In genomic region chr7:99324559-99324958, GRCh38 we compare ENCODE assay signal across 11 cellular contexts. TPM values are rescaled to one million over a fixed set of nuclear protein-coding genes. Genes with fewer than 3 reads are reported as not detected.
DNase-seq lines count a peak whose midpoint lies in the region; ATAC-seq and TF ChIP-seq lines count a peak whose summit lies in the region.
"Had no signal": no experiment of that assay in that cellular context is flagged by ENCODE, and none has a peak within 500 bp of the region (broad histone marks: within the 10 kb centered on the region; RNA-seq: fewer than 3 reads in every experiment).

No MANE protein-coding gene starts in this region.

- H4K91ac ChIP-seq in IMR-90 (ENCODE audit: insufficient read depth, low read depth, low read length): no peak overlapping the region

- no peak overlapping the region for H3K27ac ChIP-seq in CD4-positive, alpha-beta T cell (ENCODE audit: low read depth, low read length)
- no peak overlapping the region for H3K27ac ChIP-seq in IMR-90 (ENCODE audit: insufficient read depth, low read length)

- peaks cover 15% of the 10 kb centered on the region; the same call in 1 of the 2 replicates for H4K20me1 ChIP-seq in IMR-90 (ENCODE audit: insufficient read depth, low read length)

- H3K18ac ChIP-seq in IMR-90 (ENCODE audit: low read depth, low read length): no peak overlapping the region

- in situ Hi-C loops in IMR-90 (cut with MboI; ENCODE audit: low sequenced_read_pairs): no loop called here

- peak overlapping the region; percentile 84 to 100; a peak in 2 of 4 replicates for H4K8ac ChIP-seq in IMR-90 (ENCODE audit: low read depth in 2 of 2, low read length in 2 of 2)

- 0 out of 2 replicates have a peak, but pooled peaks cover 2% of the 10 kb centered on the region for H3K4me1 ChIP-seq in IMR-90 (ENCODE audit: control insufficient read depth, insufficient read depth, low read length)
- peaks cover 22% of the 10 kb centered on the region for H3K4me1 ChIP-seq in adipocyte (ENCODE audit: control insufficient read depth, insufficient read depth, low read length)

- no peak overlapping the region for H2AK9ac ChIP-seq in IMR-90 (replicated peaks; ENCODE audit: low read depth, low read length, poor library complexity)

- peak overlapping the region; percentile 53; the same call in 1 of the 2 replicates for H2AK5ac ChIP-seq in IMR-90 (ENCODE audit: low read depth, low read length)

- H3K4me3 ChIP-seq in IMR-90 (ENCODE audit: insufficient read depth, low read depth, low read length) (no peak overlapping the region), adipocyte (ENCODE audit: low read length) (peak overlapping the region; percentile 99)

- 0 out of 2 replicates have a peak, but pooled peaks cover 3% of the 10 kb centered on the region for H3K9me1 ChIP-seq in IMR-90 (ENCODE audit: insufficient read depth, low read length)

- no peak for DNase-seq in CD4-positive, alpha-beta T cell
- DNase-seq in IMR-90 (no peak), adipocyte (ENCODE audit: low read depth) (no peak), mesothelial cell of epicardium (ENCODE audit: low spot score in 2 of 2, unreplicated experiment in 2 of 2) (no peak), AG08395 (ENCODE audit: low spot score) (no peak), NCI-H2227 (lab: John Stamatoyannopoulos, UW; ENCODE audit: unreplicated experiment) (no peak), nucleus accumbens (lab: John Stamatoyannopoulos, UW) (no peak), cerebellar cortex (ENCODE audit: low spot score) (no peak)
- DNase-seq: islet precursor cell, NCI-H2227 treated with DMSO at 0.1 percent for 48 hours had no signal

- no peak overlapping the region for H3K14ac ChIP-seq in IMR-90 (replicated peaks; ENCODE audit: low read depth, low read length)

- H3K4ac ChIP-seq in IMR-90 (ENCODE audit: low read depth, low read length): no peak overlapping the region

- H3K36me3 Mint-ChIP-seq in CD4-positive, alpha-beta T cell (ENCODE audit: low read depth): peaks cover 16% of the 10 kb centered on the region
- H3K36me3 Mint-ChIP-seq in mesothelial cell of epicardium: no peaks in the 10 kb centered on the region

- H3K9ac ChIP-seq in IMR-90 (ENCODE audit: low read depth, low read length) (no peak overlapping the region), adipocyte (ENCODE audit: low read length) (peak overlapping the region; percentile 99)

- intact Hi-C loops in CD4-positive, alpha-beta T cell (cut with DNase I, micrococcal nuclease): loop anchor here (10.0 kb wide), 3 partner anchors 80 to 440 kb away; partner anchors contain the start of genes BUD31 (in 1 of the 2), FAM200A (in 1 of the 2), PDAP1 (in 1 of the 2) and ZNF655 (in 1 of the 2)
- intact Hi-C loops in IMR-90 (cut with micrococcal nuclease): no loop called here

- H3K36me3 ChIP-seq in IMR-90 (ENCODE audit: control insufficient read depth, insufficient read depth, low read length): no peaks in the 10 kb centered on the region
- no peaks in the 10 kb centered on the region for H3K36me3 ChIP-seq in adipocyte (ENCODE audit: control insufficient read depth, insufficient read depth, low read length, severe bottlenecking)
- H3K36me3 ChIP-seq: thoracic aorta had no signal

- CTCF ChIA-PET in CD4-positive, alpha-beta T cell (lab: Charles Lee): no interaction called here
- CTCF ChIA-PET in IMR-90 (lab: Yijun Ruan, JAX): interaction anchor here (1.0 kb wide), 1 partner anchor 37 kb away, joined by 4 read pairs; no protein-coding TSS in a partner anchor

- H2BK15ac ChIP-seq in IMR-90 (ENCODE audit: low read depth, low read length): no peak overlapping the region

- no peak overlapping the region for H2BK120ac ChIP-seq in IMR-90 (ENCODE audit: low read depth, low read length)

- no peak overlapping the region for H2BK5ac ChIP-seq in IMR-90 (ENCODE audit: low read depth, low read length, poor library complexity, severe bottlenecking)

- dilution Hi-C loops in IMR-90 (cut with HindIII; ENCODE audit: low sequenced_read_pairs, unreplicated experiment): no loop called here

- peaks cover 9 to 28% of the 10 kb centered on the region in 2 experiments; a peak in 3 of 4 replicates for H3K79me1 ChIP-seq in IMR-90 (ENCODE audit: low read depth in 1 of 2, low read length in 2 of 2)

- peaks cover 30% of the 10 kb centered on the region for H3K4me1 Mint-ChIP-seq in CD4-positive, alpha-beta T cell (ENCODE audit: low read depth)
- peaks cover 15% of the 10 kb centered on the region for H3K4me1 Mint-ChIP-seq in mesothelial cell of epicardium

- WGBS in IMR-90 (ENCODE audit: extremely low coverage in 2 of 2, insufficient read length in 1 of 2), 2 experiments: 100% methylated on average over 3 of the region's 14 CpGs; no CpG with 5 or more reads in 1 of the 2 experiments

- H3K27me3 ChIP-seq in CD4-positive, alpha-beta T cell (ENCODE audit: control insufficient read depth, insufficient read depth, low read length): no peaks in the 10 kb centered on the region
- H3K27me3 ChIP-seq in IMR-90 (ENCODE audit: control insufficient read depth, insufficient read depth, low read length): no peaks in the 10 kb centered on the region
- H3K27me3 ChIP-seq in adipocyte (replicated peaks; ENCODE audit: control insufficient read depth, insufficient read depth, low read length): no peaks in the 10 kb centered on the region

- ATAC-seq in CD4-positive, alpha-beta T cell (ENCODE audit: poor library complexity): no peak
- no peak for ATAC-seq in IMR-90 (ENCODE audit: low read depth)

- POLR2A ChIA-PET in CD4-positive, alpha-beta T cell (lab: Charles Lee): interaction anchor here (1.3 kb wide), 1 partner anchor 175 kb away, joined by 4 read pairs; the partner anchor contains the start of gene ZNF394
- POLR2A ChIA-PET in IMR-90 (lab: Charles Lee; ENCODE audit: unreplicated experiment): no interaction called here

- no peaks in the 10 kb centered on the region for H3K27me3 Mint-ChIP-seq in CD4-positive, alpha-beta T cell
- H3K27me3 Mint-ChIP-seq in mesothelial cell of epicardium (ENCODE audit: low read depth): no peaks in the 10 kb centered on the region

- no peak overlapping the region for H3K56ac ChIP-seq in IMR-90 (ENCODE audit: extremely low read depth, insufficient read depth, low read length)

- no peak for TF ChIP-seq POLR2A in IMR-90 (IDR thresholded peaks at IDR 0.05; ENCODE audit: low read depth, low read length)

- TF ChIP-seq CTCF in CD4-positive, alpha-beta T cell (IDR thresholded peaks at IDR 0.05): no peak
- TF ChIP-seq CTCF in IMR-90 (conservative IDR thresholded peaks at IDR 0.05; ENCODE audit: low read depth, low read length): no peak
- TF ChIP-seq CTCF in mesothelial cell of epicardium (IDR thresholded peaks at IDR 0.05; ENCODE audit: unreplicated experiment): no peak

- peak overlapping the region; percentile 94 for H3K4me3 Mint-ChIP-seq in CD4-positive, alpha-beta T cell
- peak overlapping the region; percentile 78 for H3K4me3 Mint-ChIP-seq in mesothelial cell of epicardium

- TF ChIP-seq RAD21 in IMR-90 (IDR thresholded peaks at IDR 0.05; ENCODE audit: low read length): no peak

- peak overlapping the region; percentile 77; the same call in 1 of the 2 replicates for H3K4me2 ChIP-seq in IMR-90 (ENCODE audit: low read depth, low read length)

- peak overlapping the region; percentile 85 for H3K27ac Mint-ChIP-seq in CD4-positive, alpha-beta T cell
- no peak overlapping the region for H3K27ac Mint-ChIP-seq in mesothelial cell of epicardium

- H2BK20ac ChIP-seq in IMR-90 (ENCODE audit: low read depth, low read length): no peak overlapping the region

- H3K9me3 ChIP-seq in CD4-positive, alpha-beta T cell (ENCODE audit: control insufficient read depth, low read length): no peaks in the 10 kb centered on the region
- H3K9me3 ChIP-seq in IMR-90 (ENCODE audit: control insufficient read depth, insufficient read depth, low read length): no peaks in the 10 kb centered on the region
- no peaks in the 10 kb centered on the region for H3K9me3 ChIP-seq in adipocyte (ENCODE audit: control insufficient read depth, low read length)
- H3K9me3 ChIP-seq: thoracic aorta had no signal

- no peak overlapping the region for H2AFZ ChIP-seq in IMR-90 (replicated peaks; ENCODE audit: low read length, poor library complexity)

- no peak overlapping the region for H3K23ac ChIP-seq in IMR-90 (ENCODE audit: low read depth, low read length)

- BruUV-seq in IMR-90 (replicated peaks; lab: Mats Ljungman, UMichigan): no TSS peak

- H4K5ac ChIP-seq in IMR-90 (ENCODE audit: low read depth, low read length): no peak overlapping the region

- no peaks in the 10 kb centered on the region for H3K9me3 Mint-ChIP-seq in CD4-positive, alpha-beta T cell
- no peaks in the 10 kb centered on the region for H3K9me3 Mint-ChIP-seq in mesothelial cell of epicardium

TF ChIP-seq in IMR-90, 13 proteins besides CTCF, POLR2A, EP300 and RAD21 (continues in another document):
- TF ChIP-seq FOS (IDR thresholded peaks at IDR 0.05; ENCODE audit: low read depth, low read length) (no peak), MAZ (IDR thresholded peaks at IDR 0.05; ENCODE audit: borderline replicate concordance, low read depth, low read length) (no peak), MAFK (IDR thresholded peaks at IDR 0.05; ENCODE audit: low read depth, low read length) (no peak), BHLHE40 (IDR thresholded peaks at IDR 0.05; ENCODE audit: low read depth, low read length) (no peak), NFE2L2 (IDR thresholded peaks at IDR 0.05; ENCODE audit: low read depth, low read length) (no peak), CEBPB (IDR thresholded peaks at IDR 0.05; ENCODE audit: low read depth, low read length) (no peak)

RNA-seq across cellular contexts. Expression of gene ARPC1A, which starts 1.1 kb away (rescaled TPM):
- 10 to 100 TPM; 25.3 to 30.4 TPM for total RNA-seq in CD4-positive, alpha-beta T cell
- 321 and 327 TPM in 2 replicates for total RNA-seq in IMR-90 (2012; rRNA removed)
- 253 and 260 TPM in 2 replicates for polyA plus RNA-seq in IMR-90 (2012; rRNA removed)
- polyA plus RNA-seq in IMR-90 (2012; cell fraction: cytosol; rRNA removed): 307 and 343 TPM in 2 replicates
- 103 and 113 TPM in 2 replicates for polyA plus RNA-seq in IMR-90 (2012; cell fraction: nucleus; rRNA removed; ENCODE audit: low replicate concordance)
- total RNA-seq in mesothelial cell of epicardium: 97.1 to 102 TPM (median 99.3 TPM) in 3 replicates

RNA-seq across cellular contexts. Expression of gene ARPC1B, which starts 50.0 kb away (rescaled TPM):
- 10 to 100 TPM; 58.8 to 66.6 TPM for total RNA-seq in CD4-positive, alpha-beta T cell
- 243 and 351 TPM in 2 replicates for total RNA-seq in IMR-90 (2012; rRNA removed)
- 488 and 548 TPM in 2 replicates for polyA plus RNA-seq in IMR-90 (2012; rRNA removed)
- polyA plus RNA-seq in IMR-90 (2012; cell fraction: cytosol; rRNA removed): 590 and 650 TPM in 2 replicates
- polyA plus RNA-seq in IMR-90 (2012; cell fraction: nucleus; rRNA removed; ENCODE audit: low replicate concordance): 160 and 428 TPM in 2 replicates
- 30.0 to 35.3 TPM (median 32.5 TPM) in 3 replicates for total RNA-seq in mesothelial cell of epicardium

RNA-seq across cellular contexts. Expression of gene MYH16, which starts 51.9 kb away (rescaled TPM):
- total RNA-seq in CD4-positive, alpha-beta T cell: not detected
- total RNA-seq in IMR-90 (2012; rRNA removed) (0.18 and 0.28 TPM in 2 replicates), mesothelial cell of epicardium (0.09 TPM in 1 of 3 replicates, not detected in the others)
- polyA plus RNA-seq in IMR-90 (2012; rRNA removed): 0.03 and 0.09 TPM in 2 replicates
- 0.02 and 0.09 TPM in 2 replicates for polyA plus RNA-seq in IMR-90 (2012; cell fraction: cytosol; rRNA removed)
- 0.03 and 0.04 TPM in 2 replicates for polyA plus RNA-seq in IMR-90 (2012; cell fraction: nucleus; rRNA removed; ENCODE audit: low replicate concordance)
- total RNA-seq: thoracic aorta had no signal
